1 cellular context compared by ENCODE assay signal in genomic region chr11:74398244-74399159, GRCh38.
TF ChIP-seq lines count a peak whose summit lies in the region.

PGM2L1 (minus strand) TSS chr11:74398433; CDS start chr11:74398161, 272 bp downstream.

TF ChIP-seq in HepG2, 621 proteins besides CTCF, POLR2A, EP300 and RAD21 (continued from another document and continues in another):
- TF ChIP-seq, protein P1, sequence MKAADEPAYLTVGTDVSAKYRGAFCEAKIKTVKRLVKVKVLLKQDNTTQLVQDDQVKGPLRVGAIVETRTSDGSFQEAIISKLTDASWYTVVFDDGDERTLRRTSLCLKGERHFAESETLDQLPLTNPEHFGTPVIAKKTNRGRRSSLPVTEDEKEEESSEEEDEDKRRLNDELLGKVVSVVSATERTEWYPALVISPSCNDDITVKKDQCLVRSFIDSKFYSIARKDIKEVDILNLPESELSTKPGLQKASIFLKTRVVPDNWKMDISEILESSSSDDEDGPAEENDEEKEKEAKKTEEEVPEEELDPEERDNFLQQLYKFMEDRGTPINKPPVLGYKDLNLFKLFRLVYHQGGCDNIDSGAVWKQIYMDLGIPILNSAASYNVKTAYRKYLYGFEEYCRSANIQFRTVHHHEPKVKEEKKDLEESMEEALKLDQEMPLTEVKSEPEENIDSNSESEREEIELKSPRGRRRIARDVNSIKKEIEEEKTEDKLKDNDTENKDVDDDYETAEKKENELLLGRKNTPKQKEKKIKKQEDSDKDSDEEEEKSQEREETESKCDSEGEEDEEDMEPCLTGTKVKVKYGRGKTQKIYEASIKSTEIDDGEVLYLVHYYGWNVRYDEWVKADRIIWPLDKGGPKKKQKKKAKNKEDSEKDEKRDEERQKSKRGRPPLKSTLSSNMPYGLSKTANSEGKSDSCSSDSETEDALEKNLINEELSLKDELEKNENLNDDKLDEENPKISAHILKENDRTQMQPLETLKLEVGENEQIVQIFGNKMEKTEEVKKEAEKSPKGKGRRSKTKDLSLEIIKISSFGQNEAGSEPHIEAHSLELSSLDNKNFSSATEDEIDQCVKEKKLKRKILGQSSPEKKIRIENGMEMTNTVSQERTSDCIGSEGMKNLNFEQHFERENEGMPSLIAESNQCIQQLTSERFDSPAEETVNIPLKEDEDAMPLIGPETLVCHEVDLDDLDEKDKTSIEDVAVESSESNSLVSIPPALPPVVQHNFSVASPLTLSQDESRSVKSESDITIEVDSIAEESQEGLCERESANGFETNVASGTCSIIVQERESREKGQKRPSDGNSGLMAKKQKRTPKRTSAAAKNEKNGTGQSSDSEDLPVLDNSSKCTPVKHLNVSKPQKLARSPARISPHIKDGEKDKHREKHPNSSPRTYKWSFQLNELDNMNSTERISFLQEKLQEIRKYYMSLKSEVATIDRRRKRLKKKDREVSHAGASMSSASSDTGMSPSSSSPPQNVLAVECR (CRISPR knock-in tag; IDR thresholded peaks at IDR 0.05; ENCODE audit: borderline replicate concordance): peak; percentile 60; the same call in 1 of the 2 replicates
- peak; percentile 83 for TF ChIP-seq CREM (IDR thresholded peaks at IDR 0.05)
- TF ChIP-seq CREM (CRISPR knock-in tag; IDR thresholded peaks at IDR 0.05): no peak
- TF ChIP-seq, protein P2, sequence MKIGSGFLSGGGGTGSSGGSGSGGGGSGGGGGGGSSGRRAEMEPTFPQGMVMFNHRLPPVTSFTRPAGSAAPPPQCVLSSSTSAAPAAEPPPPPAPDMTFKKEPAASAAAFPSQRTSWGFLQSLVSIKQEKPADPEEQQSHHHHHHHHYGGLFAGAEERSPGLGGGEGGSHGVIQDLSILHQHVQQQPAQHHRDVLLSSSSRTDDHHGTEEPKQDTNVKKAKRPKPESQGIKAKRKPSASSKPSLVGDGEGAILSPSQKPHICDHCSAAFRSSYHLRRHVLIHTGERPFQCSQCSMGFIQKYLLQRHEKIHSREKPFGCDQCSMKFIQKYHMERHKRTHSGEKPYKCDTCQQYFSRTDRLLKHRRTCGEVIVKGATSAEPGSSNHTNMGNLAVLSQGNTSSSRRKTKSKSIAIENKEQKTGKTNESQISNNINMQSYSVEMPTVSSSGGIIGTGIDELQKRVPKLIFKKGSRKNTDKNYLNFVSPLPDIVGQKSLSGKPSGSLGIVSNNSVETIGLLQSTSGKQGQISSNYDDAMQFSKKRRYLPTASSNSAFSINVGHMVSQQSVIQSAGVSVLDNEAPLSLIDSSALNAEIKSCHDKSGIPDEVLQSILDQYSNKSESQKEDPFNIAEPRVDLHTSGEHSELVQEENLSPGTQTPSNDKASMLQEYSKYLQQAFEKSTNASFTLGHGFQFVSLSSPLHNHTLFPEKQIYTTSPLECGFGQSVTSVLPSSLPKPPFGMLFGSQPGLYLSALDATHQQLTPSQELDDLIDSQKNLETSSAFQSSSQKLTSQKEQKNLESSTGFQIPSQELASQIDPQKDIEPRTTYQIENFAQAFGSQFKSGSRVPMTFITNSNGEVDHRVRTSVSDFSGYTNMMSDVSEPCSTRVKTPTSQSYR (CRISPR knock-in tag; IDR thresholded peaks at IDR 0.05; ENCODE audit: borderline replicate concordance): peak; percentile 95
- TF ChIP-seq ZNF383 (CRISPR knock-in tag; IDR thresholded peaks at IDR 0.05; ENCODE audit: borderline replicate concordance): 0 out of 2 replicates have a peak, but pooled peaks have one; percentile 4
- peak; percentile 79 for TF ChIP-seq ELF1 (CRISPR knock-in tag; IDR thresholded peaks at IDR 0.05)
- TF ChIP-seq, protein P3, sequence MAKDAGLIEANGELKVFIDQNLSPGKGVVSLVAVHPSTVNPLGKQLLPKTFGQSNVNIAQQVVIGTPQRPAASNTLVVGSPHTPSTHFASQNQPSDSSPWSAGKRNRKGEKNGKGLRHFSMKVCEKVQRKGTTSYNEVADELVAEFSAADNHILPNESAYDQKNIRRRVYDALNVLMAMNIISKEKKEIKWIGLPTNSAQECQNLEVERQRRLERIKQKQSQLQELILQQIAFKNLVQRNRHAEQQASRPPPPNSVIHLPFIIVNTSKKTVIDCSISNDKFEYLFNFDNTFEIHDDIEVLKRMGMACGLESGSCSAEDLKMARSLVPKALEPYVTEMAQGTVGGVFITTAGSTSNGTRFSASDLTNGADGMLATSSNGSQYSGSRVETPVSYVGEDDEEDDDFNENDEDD (CRISPR knock-in tag; IDR thresholded peaks at IDR 0.05; ENCODE audit: borderline replicate concordance): peak; percentile 47; the same call in 1 of the 2 replicates
- peak; percentile 82 for TF ChIP-seq GABPB1 (CRISPR knock-in tag; IDR thresholded peaks at IDR 0.05)
- TF ChIP-seq, protein P4, sequence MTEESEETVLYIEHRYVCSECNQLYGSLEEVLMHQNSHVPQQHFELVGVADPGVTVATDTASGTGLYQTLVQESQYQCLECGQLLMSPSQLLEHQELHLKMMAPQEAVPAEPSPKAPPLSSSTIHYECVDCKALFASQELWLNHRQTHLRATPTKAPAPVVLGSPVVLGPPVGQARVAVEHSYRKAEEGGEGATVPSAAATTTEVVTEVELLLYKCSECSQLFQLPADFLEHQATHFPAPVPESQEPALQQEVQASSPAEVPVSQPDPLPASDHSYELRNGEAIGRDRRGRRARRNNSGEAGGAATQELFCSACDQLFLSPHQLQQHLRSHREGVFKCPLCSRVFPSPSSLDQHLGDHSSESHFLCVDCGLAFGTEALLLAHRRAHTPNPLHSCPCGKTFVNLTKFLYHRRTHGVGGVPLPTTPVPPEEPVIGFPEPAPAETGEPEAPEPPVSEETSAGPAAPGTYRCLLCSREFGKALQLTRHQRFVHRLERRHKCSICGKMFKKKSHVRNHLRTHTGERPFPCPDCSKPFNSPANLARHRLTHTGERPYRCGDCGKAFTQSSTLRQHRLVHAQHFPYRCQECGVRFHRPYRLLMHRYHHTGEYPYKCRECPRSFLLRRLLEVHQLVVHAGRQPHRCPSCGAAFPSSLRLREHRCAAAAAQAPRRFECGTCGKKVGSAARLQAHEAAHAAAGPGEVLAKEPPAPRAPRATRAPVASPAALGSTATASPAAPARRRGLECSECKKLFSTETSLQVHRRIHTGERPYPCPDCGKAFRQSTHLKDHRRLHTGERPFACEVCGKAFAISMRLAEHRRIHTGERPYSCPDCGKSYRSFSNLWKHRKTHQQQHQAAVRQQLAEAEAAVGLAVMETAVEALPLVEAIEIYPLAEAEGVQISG (CRISPR knock-in tag; IDR thresholded peaks at IDR 0.05): peak; percentile 84
- peak; percentile 77 for TF ChIP-seq MYPOP (CRISPR knock-in tag; IDR thresholded peaks at IDR 0.05)
- 0 out of 2 replicates have a peak, but pooled peaks have one; percentile 17 for TF ChIP-seq PITX1 (CRISPR knock-in tag; IDR thresholded peaks at IDR 0.05)
- TF ChIP-seq MYNN (CRISPR knock-in tag; IDR thresholded peaks at IDR 0.05; ENCODE audit: low read depth): no peak
- TF ChIP-seq, protein P5, sequence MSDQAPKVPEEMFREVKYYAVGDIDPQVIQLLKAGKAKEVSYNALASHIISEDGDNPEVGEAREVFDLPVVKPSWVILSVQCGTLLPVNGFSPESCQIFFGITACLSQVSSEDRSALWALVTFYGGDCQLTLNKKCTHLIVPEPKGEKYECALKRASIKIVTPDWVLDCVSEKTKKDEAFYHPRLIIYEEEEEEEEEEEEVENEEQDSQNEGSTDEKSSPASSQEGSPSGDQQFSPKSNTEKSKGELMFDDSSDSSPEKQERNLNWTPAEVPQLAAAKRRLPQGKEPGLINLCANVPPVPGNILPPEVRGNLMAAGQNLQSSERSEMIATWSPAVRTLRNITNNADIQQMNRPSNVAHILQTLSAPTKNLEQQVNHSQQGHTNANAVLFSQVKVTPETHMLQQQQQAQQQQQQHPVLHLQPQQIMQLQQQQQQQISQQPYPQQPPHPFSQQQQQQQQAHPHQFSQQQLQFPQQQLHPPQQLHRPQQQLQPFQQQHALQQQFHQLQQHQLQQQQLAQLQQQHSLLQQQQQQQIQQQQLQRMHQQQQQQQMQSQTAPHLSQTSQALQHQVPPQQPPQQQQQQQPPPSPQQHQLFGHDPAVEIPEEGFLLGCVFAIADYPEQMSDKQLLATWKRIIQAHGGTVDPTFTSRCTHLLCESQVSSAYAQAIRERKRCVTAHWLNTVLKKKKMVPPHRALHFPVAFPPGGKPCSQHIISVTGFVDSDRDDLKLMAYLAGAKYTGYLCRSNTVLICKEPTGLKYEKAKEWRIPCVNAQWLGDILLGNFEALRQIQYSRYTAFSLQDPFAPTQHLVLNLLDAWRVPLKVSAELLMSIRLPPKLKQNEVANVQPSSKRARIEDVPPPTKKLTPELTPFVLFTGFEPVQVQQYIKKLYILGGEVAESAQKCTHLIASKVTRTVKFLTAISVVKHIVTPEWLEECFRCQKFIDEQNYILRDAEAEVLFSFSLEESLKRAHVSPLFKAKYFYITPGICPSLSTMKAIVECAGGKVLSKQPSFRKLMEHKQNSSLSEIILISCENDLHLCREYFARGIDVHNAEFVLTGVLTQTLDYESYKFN (CRISPR knock-in tag; conservative IDR thresholded peaks at IDR 0.05): no peak
- no peak for TF ChIP-seq RFX5 (IDR thresholded peaks at IDR 0.05; ENCODE audit: low read depth, low read length)
- TF ChIP-seq PTBP1 (IDR thresholded peaks at IDR 0.05; ENCODE audit: low read depth, low read length, poor library complexity, severe bottlenecking): no peak
- TF ChIP-seq, protein P6, sequence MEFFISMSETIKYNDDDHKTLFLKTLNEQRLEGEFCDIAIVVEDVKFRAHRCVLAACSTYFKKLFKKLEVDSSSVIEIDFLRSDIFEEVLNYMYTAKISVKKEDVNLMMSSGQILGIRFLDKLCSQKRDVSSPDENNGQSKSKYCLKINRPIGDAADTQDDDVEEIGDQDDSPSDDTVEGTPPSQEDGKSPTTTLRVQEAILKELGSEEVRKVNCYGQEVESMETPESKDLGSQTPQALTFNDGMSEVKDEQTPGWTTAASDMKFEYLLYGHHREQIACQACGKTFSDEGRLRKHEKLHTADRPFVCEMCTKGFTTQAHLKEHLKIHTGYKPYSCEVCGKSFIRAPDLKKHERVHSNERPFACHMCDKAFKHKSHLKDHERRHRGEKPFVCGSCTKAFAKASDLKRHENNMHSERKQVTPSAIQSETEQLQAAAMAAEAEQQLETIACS (CRISPR knock-in tag; IDR thresholded peaks at IDR 0.05): peak; percentile 93
- TF ChIP-seq TMF1 (CRISPR knock-in tag; IDR thresholded peaks at IDR 0.05; ENCODE audit: low read depth): peak; percentile 65; the same call in 1 of the 2 replicates
- 0 out of 2 replicates have a peak, but pooled peaks have one; percentile 48 for TF ChIP-seq MTF2 (CRISPR knock-in tag; IDR thresholded peaks at IDR 0.05; ENCODE audit: borderline replicate concordance)
- no peak for TF ChIP-seq ZNF329 (CRISPR knock-in tag; IDR thresholded peaks at IDR 0.05; ENCODE audit: low read depth)
- TF ChIP-seq KLF15 (CRISPR knock-in tag; IDR thresholded peaks at IDR 0.05; ENCODE audit: borderline replicate concordance): no peak; the same call in 1 of the 2 replicates
- TF ChIP-seq PRDM10 (CRISPR knock-in tag; IDR thresholded peaks at IDR 0.05; ENCODE audit: low read depth): 0 out of 2 replicates have a peak, but pooled peaks have one; percentile 30
- TF ChIP-seq CBX1 (IDR thresholded peaks at IDR 0.05; ENCODE audit: low read depth): peak; percentile 73
- TF ChIP-seq ZNF503 (CRISPR knock-in tag; IDR thresholded peaks at IDR 0.05): peak; percentile 49; the same call in 1 of the 2 replicates
- TF ChIP-seq POGZ (CRISPR knock-in tag; IDR thresholded peaks at IDR 0.05): peak; percentile 36; the same call in 1 of the 2 replicates
